In the genomic region with DNA sequence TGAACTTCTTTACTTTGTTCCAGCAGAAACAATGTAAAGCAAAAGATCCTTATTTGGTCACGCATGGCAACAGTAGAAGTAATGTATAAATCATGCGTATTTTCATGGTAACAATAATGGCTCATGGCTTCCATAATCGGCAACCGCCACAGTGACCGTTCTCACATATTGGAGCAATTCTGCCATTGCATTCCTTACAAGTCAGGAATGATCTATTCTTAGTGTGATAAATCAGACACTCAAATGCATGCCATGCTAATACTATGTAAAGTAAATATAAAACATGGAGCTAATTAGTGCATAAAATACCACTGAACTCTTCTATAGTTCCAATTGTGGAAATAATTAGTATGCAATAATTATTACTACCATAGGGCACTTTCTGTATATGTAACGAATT, we compare ENCODE assay signal across 11 cellular contexts. TPM values are rescaled to one million over a fixed set of nuclear protein-coding genes. Genes with fewer than 3 reads are reported as not detected.
"Had no signal": no experiment of that assay in that cellular context is flagged by ENCODE, and none has a peak within 500 bp of the region (broad histone marks: within the 10 kb centered on the region; RNA-seq: fewer than 3 reads in every experiment).

No MANE protein-coding gene starts in this region.

- H2AFZ ChIP-seq: GM23248, GM23338 had no signal

- H3K4me3 ChIP-seq: GM23248, GM23338, HAP-1 had no signal

- H3K9me3 ChIP-seq: HAP-1 had no signal

- H3K4me2 ChIP-seq: GM23338 had no signal

- DNase-seq: GM23248, GOT3, H7, H9, HCEC 1CT, HFFc6 had no signal

- H3K4me1 ChIP-seq: HAP-1 had no signal

- H3K36me3 ChIP-seq: HAP-1 had no signal

- ATAC-seq: GM23338, HCT116 had no signal

- H3K9ac ChIP-seq: GM23248 had no signal

- H3K27ac ChIP-seq: GM23248 had no signal

RNA-seq across cellular contexts. Expression of a gene that starts 13.5 kb away (rescaled TPM):
- total RNA-seq: GM23248, H1, H4, HFFc6 had no signal
- polyA plus RNA-seq: GM23248 had no signal
